34 cellular contexts compared by ENCODE assay signal in genomic region chr4:181777518-181777917, GRCh38.
"Had no signal": no experiment of that assay in that cellular context is flagged by ENCODE, and none has a peak within 500 bp of the region (broad histone marks: within the 10 kb centered on the region; RNA-seq: fewer than 3 reads in every experiment).

No MANE protein-coding gene starts in this region.

- DNase-seq: activated B cell treated with CpG ODN at 0.5 μM for 24 hours; activated CD4-positive, alpha-beta memory T cell treated with anti-CD3 and anti-CD28 coated beads for 36 hours; activated CD4-positive, alpha-beta T cell treated with anti-CD3 and anti-CD28 coated beads for 4 hours; activated CD4-positive, alpha-beta T cell treated with anti-CD3 and anti-CD28 coated beads, Interleukin-2, amount 10 ng/mL, durations not matched to agents 24 days and 14 days; activated CD4-positive, alpha-beta T cell treated with anti-CD3 and anti-CD28 coated beads, Interleukin-2, amount 50 U/mL, for 1 hour; activated CD4-positive, alpha-beta T cell treated with anti-CD3 and anti-CD28 coated beads, Interleukin-2, amount 50 U/mL, for 4 hours; activated CD4-positive, CD25-positive, alpha-beta regulatory T cell treated with anti-CD3 and anti-CD28 coated beads, Interleukin-2, amount 50 U/mL, for 72 hours; activated CD8-positive, alpha-beta memory T cell treated with anti-CD3 and anti-CD28 coated beads, Interleukin-2, amount 50 U/mL, for 4 hours; activated CD8-positive, alpha-beta T cell treated with anti-CD3 and anti-CD28 coated beads for 36 hours; activated effector memory CD4-positive, alpha-beta T cell treated with anti-CD3 and anti-CD28 coated beads, Interleukin-2, amount 50 U/mL, for 16 hours; activated gamma-delta T cell treated with Interleukin-2 at 50 U/mL for 16 hours; activated naive CD4-positive, alpha-beta T cell; activated naive CD4-positive, alpha-beta T cell treated with anti-CD3 and anti-CD28 coated beads for 36 hours; activated naive CD4-positive, alpha-beta T cell treated with anti-CD3 and anti-CD28 coated beads, Interleukin-2, amount 50 U/mL, for 16 hours; activated naive CD8-positive, alpha-beta T cell treated with anti-CD3 and anti-CD28 coated beads for 36 hours; activated T-cell treated with anti-CD3 and anti-CD28 coated beads for 4 hours; activated T-cell treated with anti-CD3 and anti-CD28 coated beads, Interleukin-2, amount 50 U/mL, for 1 hour; activated T-cell treated with anti-CD3 and anti-CD28 coated beads, Interleukin-2, amount 50 U/mL, for 4 hours; activated T-cell treated with anti-CD3 and anti-CD28 coated beads, Interleukin-2, amount 50 U/mL, for 72 hours; adrenal gland; amniotic stem cell; aorta; body of pancreas; brain microvascular endothelial cell; central memory CD4-positive, alpha-beta T cell; T-helper 2 cell; T-helper 9 cell had no signal

- H3K27ac ChIP-seq: adrenal gland, body of pancreas, brain microvascular endothelial cell, breast epithelium, VCaP had no signal

- H3K4me1 ChIP-seq: adrenal gland, body of pancreas, breast epithelium had no signal

- H3K27me3 ChIP-seq: adrenal gland, body of pancreas, brain microvascular endothelial cell, breast epithelium had no signal

- H3K4me3 ChIP-seq: adrenal gland, body of pancreas, breast epithelium had no signal

- FAIRE-seq: astrocyte, colon, TTC549 had no signal

- ATAC-seq: activated CD8-positive, alpha-beta T cell treated with anti-CD3 and anti-CD28 coated beads for 36 hours; activated naive CD4-positive, alpha-beta T cell treated with anti-CD3 and anti-CD28 coated beads, Interleukin-2, amount 50 U/mL, for 72 hours; activated T-cell treated with anti-CD3 and anti-CD28 coated beads, Interleukin-2, amount 50 U/mL, for 4 hours; activated T-cell treated with anti-CD3 and anti-CD28 coated beads, Interleukin-2, amount 50 U/mL, for 72 hours; activated T-helper 17 cell treated with anti-CD3 and anti-CD28 coated beads, Interleukin-2, amount 50 U/mL, for 72 hours; body of pancreas had no signal

- H3K9me3 ChIP-seq: adrenal gland, body of pancreas, breast epithelium had no signal

- H3K36me3 ChIP-seq: adrenal gland, brain microvascular endothelial cell, breast epithelium had no signal
